In the genomic region with DNA sequence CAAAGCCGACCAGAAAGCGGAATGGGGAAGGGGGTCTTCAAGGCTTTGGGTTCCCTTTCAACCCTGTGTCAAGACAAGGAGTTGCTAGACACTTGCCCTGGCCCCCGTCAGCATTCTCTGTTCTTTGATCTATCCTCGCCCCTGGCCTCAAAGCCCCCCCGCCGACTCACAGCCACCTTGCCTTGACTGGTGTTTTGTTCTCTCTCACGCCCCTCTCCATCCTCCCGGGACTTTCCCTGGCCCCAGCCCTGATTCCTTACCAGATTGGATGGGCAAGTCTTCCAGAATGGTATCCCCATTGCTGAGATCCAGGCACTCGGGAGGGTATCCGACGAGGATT, we compare ENCODE assay signal across 9 cellular contexts. TPM values are rescaled to one million over a fixed set of nuclear protein-coding genes. Genes with fewer than 3 reads are reported as not detected.
A peak's percentile ranks its signal among the peaks of the same experiment; 100 is the strongest.
DNase-seq lines count a peak whose midpoint lies in the region; ATAC-seq and TF ChIP-seq lines count a peak whose summit lies in the region.
"Had no signal": no experiment of that assay in that cellular context is flagged by ENCODE, and none has a peak within 500 bp of the region (broad histone marks: within the 10 kb centered on the region; RNA-seq: fewer than 3 reads in every experiment).

No MANE protein-coding gene starts in this region.

- intact Hi-C loops in natural killer cell (cut with micrococcal nuclease) = loop anchor here (1.0 to 5.0 kb wide), 2 partner anchors 27 to 272 kb away; a partner anchor contains a TSS

- H3K4me3 ChIP-seq in Peyer's patch (peak overlapping the region; percentile 70 to 97 (median 81)), ectodermal cell (ENCODE audit: insufficient read depth, low read depth, low read length) (peak overlapping the region; percentile 97)

- peaks cover 0 to 14% (median 0%) of the 10 kb centered on the region in 3 donors for H3K36me3 ChIP-seq in Peyer's patch
- H3K36me3 ChIP-seq in ectodermal cell (ENCODE audit: control insufficient read depth, insufficient read depth, low read length) = no peaks in the 10 kb centered on the region

- peak overlapping the region; percentile 100 for H3K4me3 Mint-ChIP-seq in natural killer cell

- H3K9me3 ChIP-seq in Peyer's patch (no peaks in the 10 kb centered on the region), ectodermal cell (ENCODE audit: control insufficient read depth, low read length) (no peaks in the 10 kb centered on the region)

- H3K27me3 Mint-ChIP-seq in natural killer cell (ENCODE audit: low read depth in 2 of 2) = no peaks in the 10 kb centered on the region

- no peaks in the 10 kb centered on the region for H3K9me3 Mint-ChIP-seq in natural killer cell

- ATAC-seq in GM18502 (IDR thresholded peaks at IDR 0.05; ENCODE audit: poor library complexity, unreplicated experiment) = peak; percentile 1
- no peak for ATAC-seq in natural killer cell
- ATAC-seq in GM21367 (IDR thresholded peaks at IDR 0.05; ENCODE audit: unreplicated experiment) = no peak
- no peak for ATAC-seq in HG03460 (IDR thresholded peaks at IDR 0.05; ENCODE audit: unreplicated experiment)

- H3K36me3 Mint-ChIP-seq in natural killer cell = peaks cover 5% of the 10 kb centered on the region

- peak overlapping the region; percentile 79 to 98 (median 86) for H3K27ac ChIP-seq in Peyer's patch
- H3K27ac ChIP-seq in ectodermal cell (ENCODE audit: insufficient read depth, low read depth, low read length, poor library complexity, severe bottlenecking) = peak overlapping the region; percentile 82

- peaks cover 54% of the 10 kb centered on the region in 2 donors for H3K4me1 Mint-ChIP-seq in natural killer cell

- TF ChIP-seq POLR2A in Peyer's patch (IDR thresholded peaks at IDR 0.05) = no peak

- peak overlapping the region; percentile 96 to 99 for H3K27ac Mint-ChIP-seq in natural killer cell

- H3K4me1 ChIP-seq in Peyer's patch (peaks cover 0 to 46% (median 0%) of the 10 kb centered on the region in 4 donors), ectodermal cell (ENCODE audit: control insufficient read depth, insufficient read depth, low read length) (peaks cover 7% of the 10 kb centered on the region)

- TF ChIP-seq CTCF in Peyer's patch (IDR thresholded peaks at IDR 0.05) (no peak), natural killer cell (IDR thresholded peaks at IDR 0.05) (no peak)

- DNase-seq in Peyer's patch = peak in 1 of 3 donors; percentile 35
- no peak for DNase-seq in natural killer cell
- no peak for DNase-seq in OCI-M2 (lab: John Stamatoyannopoulos, UW; ENCODE audit: unreplicated experiment)
- no peak for DNase-seq in activated CD8-positive, alpha-beta memory T cell treated with anti-CD3 and anti-CD28 coated beads for 24 hours

- no peaks in the 10 kb centered on the region for H3K27me3 ChIP-seq in Peyer's patch
- H3K27me3 ChIP-seq in ectodermal cell (ENCODE audit: control insufficient read depth, insufficient read depth, low read length, poor library complexity, severe bottlenecking) = peaks cover 7% of the 10 kb centered on the region

- WGBS in ectodermal cell, 2 experiments = 1% methylated on average over 11 of the region's 11 CpGs

RNA-seq across cellular contexts. Expression of a gene that starts 0.6 kb away (rescaled TPM):
- total RNA-seq in Peyer's patch = 10 to 100 TPM in 2 of 4 donors, 1 to 10 TPM in 2; 7.4 to 12.7 (median 10.2) TPM
- 13.9 TPM for polyA plus RNA-seq in ectodermal cell (2013, experiment 1 of 4)
- 13.6 TPM for polyA plus RNA-seq in ectodermal cell (2013, experiment 2 of 4)
- polyA plus RNA-seq in ectodermal cell (2013, experiment 3 of 4) = 12.4 TPM
- polyA plus RNA-seq in ectodermal cell (2013, experiment 4 of 4) = 12.9 TPM
- total RNA-seq in natural killer cell = 10 to 100 TPM; 20.6 to 22.8 (median 21.2) TPM

RNA-seq across cellular contexts. Expression of a gene that starts 2.7 kb away (rescaled TPM):
- total RNA-seq in Peyer's patch (100 to 1,000 TPM in 2 of 4 donors, 10 to 100 TPM in 2; 44.6 to 150 (median 116) TPM), natural killer cell (1 to 10 TPM; 5.3 to 8.5 (median 7.4) TPM)
- 7.4 TPM for polyA plus RNA-seq in ectodermal cell (2013, experiment 1 of 4)
- polyA plus RNA-seq in ectodermal cell (2013, experiment 2 of 4) = 8.6 TPM
- 4.8 TPM for polyA plus RNA-seq in ectodermal cell (2013, experiment 3 of 4)
- polyA plus RNA-seq in ectodermal cell (2013, experiment 4 of 4) = 6.0 TPM

RNA-seq across cellular contexts. Expression of a gene that starts 17.8 kb away (rescaled TPM):
- total RNA-seq in Peyer's patch (10 to 100 TPM in 3 of 4 donors, 1 to 10 TPM in 1; 4.1 to 72.3 (median 56.7) TPM), natural killer cell (under 1 TPM; 0.21 to 0.39 (median 0.30) TPM)
- 0.31 TPM for polyA plus RNA-seq in ectodermal cell (2013, experiment 1 of 4)
- 0.30 TPM for polyA plus RNA-seq in ectodermal cell (2013, experiment 2 of 4)
- 0.16 TPM for polyA plus RNA-seq in ectodermal cell (2013, experiment 3 of 4)
- 0.08 TPM for polyA plus RNA-seq in ectodermal cell (2013, experiment 4 of 4)
- total RNA-seq: M059J had no signal

RNA-seq across cellular contexts. Expression of a gene that starts 38.3 kb away (rescaled TPM):
- total RNA-seq in Peyer's patch (10 to 100 TPM in 1 of 4 donors, 1 to 10 TPM in 2, not detected in 1; 5.3 to 18.1 (median 8.6) TPM), natural killer cell (not detected)
- not detected for polyA plus RNA-seq in ectodermal cell (2013, experiment 1 of 4)
- polyA plus RNA-seq in ectodermal cell (2013, experiment 2 of 4) = not detected
- polyA plus RNA-seq in ectodermal cell (2013, experiment 3 of 4) = not detected
- polyA plus RNA-seq in ectodermal cell (2013, experiment 4 of 4) = not detected
- total RNA-seq: M059J had no signal

RNA-seq across cellular contexts. Expression of a gene that starts 53.6 kb away (rescaled TPM):
- 1 to 10 TPM in 2 of 4 donors, under 1 TPM in 1, not detected in 1; 0.67 to 2.6 (median 1.2) TPM for total RNA-seq in Peyer's patch
- not detected for polyA plus RNA-seq in ectodermal cell (2013, experiment 1 of 4)
- polyA plus RNA-seq in ectodermal cell (2013, experiment 2 of 4) = not detected
- polyA plus RNA-seq in ectodermal cell (2013, experiment 3 of 4) = not detected
- not detected for polyA plus RNA-seq in ectodermal cell (2013, experiment 4 of 4)
- total RNA-seq in natural killer cell = not detected

Comparison
In these comparisons a context has a peak if more than half of its experiments do, and no peak if none do; other contexts are left out.
1. RNA of a gene that starts 2.7 kb away (total RNA-seq): 44.6 to 150 TPM in Peyer's patch; 5.3 to 8.5 TPM in natural killer cell; every median in the first group is over 4 times any median in the second.